In genomic region chrX:48493890-48494364, GRCh38 we compare ENCODE assay signal across 8 cellular contexts. TPM values are rescaled to one million over a fixed set of nuclear protein-coding genes. Genes with fewer than 3 reads are reported as not detected.
DNase-seq lines count a peak whose midpoint lies in the region; ATAC-seq and TF ChIP-seq lines count a peak whose summit lies in the region.

No MANE protein-coding gene starts in this region.

- 16 to 17% methylated on average over 10 of the region's 10 CpGs for WGBS in heart right ventricle, 2 donors

- ATAC-seq in heart right ventricle: peak in 6 of 8 donors; percentile 30 to 65 (median 49)
- no peak for ATAC-seq in natural killer cell treated with Interleukin-12 subunit alpha and Interleukin-12 subunit beta and Interleukin-15 and Interleukin-18, amount 100 ng/mL, for 72 hours
- no peak for ATAC-seq in esophagus mucosa

- H3K4me1 ChIP-seq in SJCRH30 (no peaks in the 10 kb centered on the region), heart right ventricle (peaks cover 0 to 3% (median 0%) of the 10 kb centered on the region in 9 donors)

- H3K27ac ChIP-seq in SJCRH30 (no peak overlapping the region), heart right ventricle (no peak overlapping the region)

- H3K27me3 Mint-ChIP-seq in natural killer cell treated with Interleukin-12 subunit alpha and Interleukin-12 subunit beta and Interleukin-15 and Interleukin-18, amount 100 ng/mL, for 72 hours: peaks cover 0 to 9% of the 10 kb centered on the region in 2 donors

- TF ChIP-seq CTCF in heart right ventricle (IDR thresholded peaks at IDR 0.05): peak in 6 of 9 donors; percentile 31 to 53 (median 40)

- H3K27ac Mint-ChIP-seq in natural killer cell treated with Interleukin-12 subunit alpha and Interleukin-12 subunit beta and Interleukin-15 and Interleukin-18, amount 100 ng/mL, for 72 hours: no peak overlapping the region

- H3K9me3 Mint-ChIP-seq in natural killer cell treated with Interleukin-12 subunit alpha and Interleukin-12 subunit beta and Interleukin-15 and Interleukin-18, amount 100 ng/mL, for 72 hours: no peaks in the 10 kb centered on the region

- no peak overlapping the region for H3K4me3 Mint-ChIP-seq in natural killer cell treated with Interleukin-12 subunit alpha and Interleukin-12 subunit beta and Interleukin-15 and Interleukin-18, amount 100 ng/mL, for 72 hours

- H3K4me1 Mint-ChIP-seq in natural killer cell treated with Interleukin-12 subunit alpha and Interleukin-12 subunit beta and Interleukin-15 and Interleukin-18, amount 100 ng/mL, for 72 hours (ENCODE audit: low read depth in 2 of 2): peaks cover 0 to 4% of the 10 kb centered on the region in 2 donors

- intact Hi-C loops in heart right ventricle (cut with DNase I): loop anchor here in 5 of 10 donors (5.0 to 10.0 kb wide), 2 partner anchors 409 to 412 kb away; no protein-coding TSS in a partner anchor

- peak; percentile 17 for DNase-seq in stimulated activated CD4-positive, alpha-beta T cell treated with anti-CD3 and anti-CD28 coated beads, Interleukin-15, amount 100 ng/mL, for 24 hours
- DNase-seq in stimulated activated CD4-positive, alpha-beta T cell treated with anti-CD3 and anti-CD28 coated beads, Interleukin-4, amount 100 ng/mL, for 1 hour: no peak
- DNase-seq in SJCRH30: peak; percentile 44 to 59
- no peak for DNase-seq in heart right ventricle
- DNase-seq in cerebellum (ENCODE audit: low spot score): no peak
- no peak for DNase-seq in natural killer cell treated with Interleukin-12 subunit alpha and Interleukin-12 subunit beta and Interleukin-15 and Interleukin-18, amount 100 ng/mL, for 72 hours (ENCODE audit: low spot score)
- DNase-seq in effector CD4-positive, alpha-beta T cell: no peak

- H3K27me3 ChIP-seq in SJCRH30 (no peaks in the 10 kb centered on the region), heart right ventricle (peaks cover 0 to 5% (median 0%) of the 10 kb centered on the region in 7 donors)

- H3K9me3 ChIP-seq in SJCRH30 (replicated peaks): no peaks in the 10 kb centered on the region
- no peaks in the 10 kb centered on the region for H3K9me3 ChIP-seq in heart right ventricle

- H3K36me3 ChIP-seq in SJCRH30: no peaks in the 10 kb centered on the region
- no peaks in the 10 kb centered on the region for H3K36me3 ChIP-seq in heart right ventricle

- H3K4me3 ChIP-seq in SJCRH30: no peak overlapping the region
- no peak overlapping the region for H3K4me3 ChIP-seq in heart right ventricle

- H3K36me3 Mint-ChIP-seq in natural killer cell treated with Interleukin-12 subunit alpha and Interleukin-12 subunit beta and Interleukin-15 and Interleukin-18, amount 100 ng/mL, for 72 hours: no peaks in the 10 kb centered on the region

RNA-seq across cellular contexts. Expression of gene PORCN, which starts 14.9 kb away (rescaled TPM):
- total RNA-seq in SJCRH30 (2014; rRNA removed; shearing (Covaris generic)): 6.2 and 9.8 TPM in 2 replicates
- total RNA-seq in heart right ventricle (10 to 100 TPM in 9 of 10 donors, 1 to 10 TPM in 1; 9.9 to 16.1 (median 13.0) TPM), cerebellum (9.4 TPM), esophagus mucosa (10.3 TPM)
- 10 to 100 TPM; 12.7 to 26.7 TPM for polyA plus RNA-seq in heart right ventricle
- total RNA-seq in natural killer cell treated with Interleukin-12 subunit alpha and Interleukin-12 subunit beta and Interleukin-15 and Interleukin-18, amount 100 ng/mL, for 72 hours: 10 to 100 TPM; 25.9 to 31.0 TPM

RNA-seq across cellular contexts. Expression of gene FTSJ1, which starts 17.9 kb away (rescaled TPM):
- total RNA-seq in SJCRH30 (2014; rRNA removed; shearing (Covaris generic)): 28.0 and 29.4 TPM in 2 replicates
- total RNA-seq in heart right ventricle (10 to 100 TPM; 11.6 to 22.8 (median 12.9) TPM), cerebellum (24.0 TPM), esophagus mucosa (33.8 TPM)
- 10 to 100 TPM; 25.2 to 46.1 TPM for polyA plus RNA-seq in heart right ventricle
- 100 to 1,000 TPM in 1 of 2 donors, 10 to 100 TPM in 1; 83.8 to 120 TPM for total RNA-seq in natural killer cell treated with Interleukin-12 subunit alpha and Interleukin-12 subunit beta and Interleukin-15 and Interleukin-18, amount 100 ng/mL, for 72 hours

RNA-seq across cellular contexts. Expression of gene SLC38A5, which starts 23.9 kb away (rescaled TPM):
- total RNA-seq in SJCRH30 (2014; rRNA removed; shearing (Covaris generic)): 13.8 and 15.4 TPM in 2 replicates
- total RNA-seq in heart right ventricle (1 to 10 TPM in 7 of 10 donors, under 1 TPM in 3; 0.64 to 5.3 (median 1.7) TPM), cerebellum (24.7 TPM), esophagus mucosa (13.6 TPM)
- 10 to 100 TPM in 1 of 2 donors, 1 to 10 TPM in 1; 2.6 to 15.4 TPM for polyA plus RNA-seq in heart right ventricle
- total RNA-seq in natural killer cell treated with Interleukin-12 subunit alpha and Interleukin-12 subunit beta and Interleukin-15 and Interleukin-18, amount 100 ng/mL, for 72 hours: 100 to 1,000 TPM in 1 of 2 donors, 10 to 100 TPM in 1; 70.7 to 156 TPM

RNA-seq across cellular contexts. Expression of gene EBP, which starts 27.7 kb away (rescaled TPM):
- 61.7 and 71.9 TPM in 2 replicates for total RNA-seq in SJCRH30 (2014; rRNA removed; shearing (Covaris generic))
- 10 to 100 TPM; 35.1 to 76.0 (median 54.2) TPM for total RNA-seq in heart right ventricle
- polyA plus RNA-seq in heart right ventricle: 100 to 1,000 TPM in 1 of 2 donors, 10 to 100 TPM in 1; 96.9 to 128 TPM
- total RNA-seq in cerebellum: 19.9 TPM
- 100 to 1,000 TPM; 380 to 399 TPM for total RNA-seq in natural killer cell treated with Interleukin-12 subunit alpha and Interleukin-12 subunit beta and Interleukin-15 and Interleukin-18, amount 100 ng/mL, for 72 hours
- total RNA-seq in esophagus mucosa: 221 TPM

RNA-seq across cellular contexts. Expression of gene TBC1D25, which starts 45.6 kb away (rescaled TPM):
- 4.3 and 4.6 TPM in 2 replicates for total RNA-seq in SJCRH30 (2014; rRNA removed; shearing (Covaris generic))
- total RNA-seq in heart right ventricle: 10 to 100 TPM; 14.7 to 22.6 (median 18.7) TPM
- polyA plus RNA-seq in heart right ventricle: 10 to 100 TPM in 1 of 2 donors, 1 to 10 TPM in 1; 6.1 to 11.1 TPM
- 6.8 TPM for total RNA-seq in cerebellum
- total RNA-seq in natural killer cell treated with Interleukin-12 subunit alpha and Interleukin-12 subunit beta and Interleukin-15 and Interleukin-18, amount 100 ng/mL, for 72 hours: 10 to 100 TPM; 31.8 to 37.0 TPM
- 10.4 TPM for total RNA-seq in esophagus mucosa

Comparison
In these comparisons a context has a peak if more than half of its experiments do, and no peak if none do; other contexts are left out.
1. DNase-seq: peak in stimulated activated CD4-positive, alpha-beta T cell treated with anti-CD3 and anti-CD28 coated beads, Interleukin-15, amount 100 ng/mL, for 24 hours (single experiment) and SJCRH30 (2 of 2); none in stimulated activated CD4-positive, alpha-beta T cell treated with anti-CD3 and anti-CD28 coated beads, Interleukin-4, amount 100 ng/mL, for 1 hour (single experiment), heart right ventricle (0 of 2), cerebellum (single experiment), natural killer cell treated with Interleukin-12 subunit alpha and Interleukin-12 subunit beta and Interleukin-15 and Interleukin-18, amount 100 ng/mL, for 72 hours (single experiment) and effector CD4-positive, alpha-beta T cell (single experiment).
2. ATAC-seq: peak in heart right ventricle (6 of 8); none in natural killer cell treated with Interleukin-12 subunit alpha and Interleukin-12 subunit beta and Interleukin-15 and Interleukin-18, amount 100 ng/mL, for 72 hours (0 of 2) and esophagus mucosa (single experiment).